ENCODE assay signal across 8 cellular contexts in genomic region chr19:38650180-38650775, GRCh38. TPM values are rescaled to one million over a fixed set of nuclear protein-coding genes. Genes with fewer than 3 reads are reported as not detected.
DNase-seq lines count a peak whose midpoint lies in the region; ATAC-seq and TF ChIP-seq lines count a peak whose summit lies in the region.

No MANE protein-coding gene starts in this region.

- H3K27ac ChIP-seq in CD4-positive, alpha-beta T cell (ENCODE audit: low read depth, low read length): no peak overlapping the region

- peaks cover 58% of the 10 kb centered on the region for H3K27me3 Mint-ChIP-seq in CD4-positive, alpha-beta T cell
- no peaks in the 10 kb centered on the region for H3K27me3 Mint-ChIP-seq in dendritic cell treated with granulocyte-macrophage colony-stimulating factor and Interleukin-4, amounts not matched to agents 40 ng/mL and 50 ng/mL, for 4 days
- H3K27me3 Mint-ChIP-seq in natural killer cell treated with Interleukin-12 subunit alpha and Interleukin-12 subunit beta and Interleukin-15 and Interleukin-18, amount 100 ng/mL, for 72 hours: no peaks in the 10 kb centered on the region

- H3K4me1 Mint-ChIP-seq in CD4-positive, alpha-beta T cell (ENCODE audit: low read depth): peaks cover 55% of the 10 kb centered on the region
- H3K4me1 Mint-ChIP-seq in dendritic cell treated with granulocyte-macrophage colony-stimulating factor and Interleukin-4, amounts not matched to agents 40 ng/mL and 50 ng/mL, for 4 days (ENCODE audit: low read depth): peaks cover 67% of the 10 kb centered on the region
- peaks cover 66 to 72% of the 10 kb centered on the region in 2 donors for H3K4me1 Mint-ChIP-seq in natural killer cell treated with Interleukin-12 subunit alpha and Interleukin-12 subunit beta and Interleukin-15 and Interleukin-18, amount 100 ng/mL, for 72 hours (ENCODE audit: low read depth in 2 of 2)

- H3K9me3 Mint-ChIP-seq in CD4-positive, alpha-beta T cell: no peaks in the 10 kb centered on the region
- H3K9me3 Mint-ChIP-seq in dendritic cell treated with granulocyte-macrophage colony-stimulating factor and Interleukin-4, amounts not matched to agents 40 ng/mL and 50 ng/mL, for 4 days: no peaks in the 10 kb centered on the region
- H3K9me3 Mint-ChIP-seq in natural killer cell treated with Interleukin-12 subunit alpha and Interleukin-12 subunit beta and Interleukin-15 and Interleukin-18, amount 100 ng/mL, for 72 hours: no peaks in the 10 kb centered on the region

- peaks cover 4% of the 10 kb centered on the region for H3K36me3 Mint-ChIP-seq in CD4-positive, alpha-beta T cell (ENCODE audit: low read depth)
- peaks cover 37% of the 10 kb centered on the region for H3K36me3 Mint-ChIP-seq in dendritic cell treated with granulocyte-macrophage colony-stimulating factor and Interleukin-4, amounts not matched to agents 40 ng/mL and 50 ng/mL, for 4 days (ENCODE audit: low read depth)
- peaks cover 14% of the 10 kb centered on the region for H3K36me3 Mint-ChIP-seq in natural killer cell treated with Interleukin-12 subunit alpha and Interleukin-12 subunit beta and Interleukin-15 and Interleukin-18, amount 100 ng/mL, for 72 hours

- POLR2A ChIA-PET in CD4-positive, alpha-beta T cell (lab: Charles Lee): no interaction called here

- no peak for ATAC-seq in CD4-positive, alpha-beta T cell (ENCODE audit: poor library complexity)
- ATAC-seq in natural killer cell treated with Interleukin-12 subunit alpha and Interleukin-12 subunit beta and Interleukin-15 and Interleukin-18, amount 100 ng/mL, for 72 hours: no peak
- no peak for ATAC-seq in GM21360 (IDR thresholded peaks at IDR 0.05; ENCODE audit: unreplicated experiment)

- DNase-seq in CD4-positive, alpha-beta T cell: no peak
- peak; percentile 24 for DNase-seq in NCI-H2171 (lab: John Stamatoyannopoulos, UW)
- DNase-seq in natural killer cell treated with Interleukin-12 subunit alpha and Interleukin-12 subunit beta and Interleukin-15 and Interleukin-18, amount 100 ng/mL, for 72 hours (ENCODE audit: low spot score): no peak
- DNase-seq in GF-D8 (lab: John Stamatoyannopoulos, UW): no peak
- no peak for DNase-seq in stimulated activated CD4-positive, alpha-beta T cell treated with anti-CD3 and anti-CD28 coated beads, Interleukin-2, amount 100 ng/mL, for 24 hours
- no peak for DNase-seq in SIG-M5 treated with dmso at 0.1 percent for 504 hours (lab: John Stamatoyannopoulos, UW; ENCODE audit: unreplicated experiment)

- H3K4me3 Mint-ChIP-seq in CD4-positive, alpha-beta T cell: peak overlapping the region; percentile 85
- peak overlapping the region; percentile 88 for H3K4me3 Mint-ChIP-seq in dendritic cell treated with granulocyte-macrophage colony-stimulating factor and Interleukin-4, amounts not matched to agents 40 ng/mL and 50 ng/mL, for 4 days
- peak overlapping the region; percentile 100 for H3K4me3 Mint-ChIP-seq in natural killer cell treated with Interleukin-12 subunit alpha and Interleukin-12 subunit beta and Interleukin-15 and Interleukin-18, amount 100 ng/mL, for 72 hours

- H3K9me3 ChIP-seq in CD4-positive, alpha-beta T cell (ENCODE audit: control insufficient read depth, low read length): no peaks in the 10 kb centered on the region

- CTCF ChIA-PET in CD4-positive, alpha-beta T cell (lab: Charles Lee): interaction anchor here (1.0 to 2.0 kb wide), 2 partner anchors 13 to 119 kb away, joined by 3 to 5 read pairs; no protein-coding TSS in a partner anchor

- no peak overlapping the region for H3K27ac Mint-ChIP-seq in CD4-positive, alpha-beta T cell
- peak overlapping the region; percentile 83 for H3K27ac Mint-ChIP-seq in dendritic cell treated with granulocyte-macrophage colony-stimulating factor and Interleukin-4, amounts not matched to agents 40 ng/mL and 50 ng/mL, for 4 days
- peak overlapping the region; percentile 90 to 93 for H3K27ac Mint-ChIP-seq in natural killer cell treated with Interleukin-12 subunit alpha and Interleukin-12 subunit beta and Interleukin-15 and Interleukin-18, amount 100 ng/mL, for 72 hours

- no peak for TF ChIP-seq CTCF in CD4-positive, alpha-beta T cell (IDR thresholded peaks at IDR 0.05)

- intact Hi-C loops in CD4-positive, alpha-beta T cell (cut with DNase I, micrococcal nuclease): no loop called here
- intact Hi-C loops in dendritic cell treated with granulocyte-macrophage colony-stimulating factor and Interleukin-4, amounts not matched to agents 40 ng/mL and 50 ng/mL, for 4 days (cut with micrococcal nuclease): no loop called here

- peaks cover 14% of the 10 kb centered on the region for H3K27me3 ChIP-seq in CD4-positive, alpha-beta T cell (ENCODE audit: control insufficient read depth, insufficient read depth, low read length)

RNA-seq across cellular contexts. Expression of gene ACTN4, which starts 2.8 kb away (rescaled TPM):
- 10 to 100 TPM; 70.3 to 84.0 TPM for total RNA-seq in CD4-positive, alpha-beta T cell
- 100 to 1,000 TPM; 342 to 574 TPM for total RNA-seq in natural killer cell treated with Interleukin-12 subunit alpha and Interleukin-12 subunit beta and Interleukin-15 and Interleukin-18, amount 100 ng/mL, for 72 hours

RNA-seq across cellular contexts. Expression of gene EIF3K, which starts 31.3 kb away (rescaled TPM):
- total RNA-seq in CD4-positive, alpha-beta T cell: 100 to 1,000 TPM; 309 to 322 TPM
- total RNA-seq in natural killer cell treated with Interleukin-12 subunit alpha and Interleukin-12 subunit beta and Interleukin-15 and Interleukin-18, amount 100 ng/mL, for 72 hours: 100 to 1,000 TPM; 216 to 286 TPM

RNA-seq across cellular contexts. Expression of gene MAP4K1, which starts 32.5 kb away (rescaled TPM):
- total RNA-seq in CD4-positive, alpha-beta T cell: 100 to 1,000 TPM; 173 to 185 TPM
- total RNA-seq in natural killer cell treated with Interleukin-12 subunit alpha and Interleukin-12 subunit beta and Interleukin-15 and Interleukin-18, amount 100 ng/mL, for 72 hours: 100 to 1,000 TPM in 1 of 2 donors, 10 to 100 TPM in 1; 81.4 to 318 TPM

Comparison
In these comparisons a context has a peak if more than half of its experiments do, and no peak if none do; other contexts are left out.
1. RNA of gene ACTN4, which starts 2.8 kb away (total RNA-seq): 342 to 574 TPM in natural killer cell treated with Interleukin-12 subunit alpha and Interleukin-12 subunit beta and Interleukin-15 and Interleukin-18, amount 100 ng/mL, for 72 hours; 70.3 to 84.0 TPM in CD4-positive, alpha-beta T cell; every median in the first group is over 4 times any median in the second.
2. Peak in every context shown above with its lines, with median percentiles within 50 percentile points of each other: H3K4me3 Mint-ChIP-seq.